ENCODE assay signal across 17 cellular contexts in the genomic region with DNA sequence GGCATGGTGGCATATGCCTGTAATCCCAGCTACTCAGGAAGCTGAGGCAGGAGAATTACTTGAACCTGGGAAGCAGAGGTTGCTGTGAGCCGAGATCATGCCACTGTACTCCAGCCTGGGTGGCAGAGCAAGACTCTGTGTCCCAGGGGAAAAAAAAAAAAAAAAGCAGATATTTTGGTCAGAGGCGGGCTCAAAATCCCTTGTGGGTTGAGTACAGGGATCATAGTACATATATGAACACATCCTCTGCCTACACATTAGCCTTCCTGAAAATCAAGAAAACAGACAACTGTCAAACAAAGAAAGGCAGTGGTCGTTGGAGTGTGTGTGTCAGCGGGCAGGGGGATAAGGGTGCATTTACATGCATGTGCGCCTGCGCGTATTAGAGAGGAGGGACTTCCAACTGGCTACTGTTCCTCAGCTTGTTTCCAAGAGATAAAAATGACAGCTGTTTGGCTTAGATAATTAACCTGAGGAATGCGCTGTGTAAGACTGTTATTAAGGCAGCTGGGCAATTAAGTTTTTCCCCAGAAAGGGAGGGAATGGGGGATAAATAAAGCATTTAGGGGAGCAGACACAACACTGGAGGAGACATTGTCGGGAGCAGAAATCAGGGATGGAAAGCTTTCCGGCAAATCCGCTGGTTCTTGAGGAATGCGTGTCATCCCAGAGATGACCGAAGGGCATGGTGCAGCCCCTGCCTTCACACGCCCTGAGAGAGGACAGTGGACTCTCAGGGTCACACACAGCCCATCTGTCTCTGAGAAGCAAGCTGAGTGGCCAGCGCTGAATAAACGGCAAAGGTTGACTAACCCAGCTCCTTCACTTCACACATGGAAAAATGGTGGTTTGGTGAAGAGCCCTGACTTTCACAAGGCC.
DNase-seq lines count a peak whose midpoint lies in the region; ATAC-seq and TF ChIP-seq lines count a peak whose summit lies in the region.
"Had no signal": no experiment of that assay in that cellular context is flagged by ENCODE, and none has a peak within 500 bp of the region (broad histone marks: within the 10 kb centered on the region; RNA-seq: fewer than 3 reads in every experiment).

No MANE protein-coding gene starts in this region.

- peak overlapping the region in 1 of 2 donors; percentile 11 for H3K27ac ChIP-seq in coronary artery
- H3K27ac ChIP-seq: gastroesophageal sphincter, SK-N-MC had no signal

- H3K9me3 Mint-ChIP-seq in nephron progenitor cell = no peaks in the 10 kb centered on the region
- H3K9me3 Mint-ChIP-seq: activated B cell treated with CpG ODN at 0.5 μM for 24 hours had no signal

- no peak overlapping the region for H3K4me3 Mint-ChIP-seq in nephron progenitor cell
- H3K4me3 Mint-ChIP-seq: activated B cell treated with CpG ODN at 0.5 μM for 24 hours had no signal

- DNase-seq in DMS 273 treated with DMSO at 0.1 percent for 48 hours (lab: John Stamatoyannopoulos, UW) = peak; percentile 74
- DNase-seq in NCI-H82 treated with DMSO at 0.1 percent for 48 hours (lab: John Stamatoyannopoulos, UW; ENCODE audit: unreplicated experiment) = peak; percentile 85
- no peak for DNase-seq in coronary artery (ENCODE audit: low spot score)
- DNase-seq in nephron progenitor cell = no peak
- no peak for DNase-seq in LoVo (ENCODE audit: low spot score)
- DNase-seq in NCI-H1694 treated with DMSO at 0.1 percent for 48 hours (lab: John Stamatoyannopoulos, UW) = no peak
- DNase-seq: activated B cell treated with CpG ODN at 0.5 μM for 24 hours; activated naive CD4-positive, alpha-beta T cell treated with Interleukin-2 at 50 U/mL for 16 hours; BE2C; KBM-7; mucosa of descending colon; NCI-H187 treated with DMSO at 0.1 percent for 48 hours had no signal

- peaks cover 57% of the 10 kb centered on the region for H3K4me1 Mint-ChIP-seq in nephron progenitor cell
- H3K4me1 Mint-ChIP-seq: activated B cell treated with CpG ODN at 0.5 μM for 24 hours had no signal

- H3K36me3 Mint-ChIP-seq in nephron progenitor cell (ENCODE audit: low read depth) = no peaks in the 10 kb centered on the region

- TF ChIP-seq CTCF in coronary artery (IDR thresholded peaks at IDR 0.05) (no peak), nephron progenitor cell (IDR thresholded peaks at IDR 0.05) (no peak)

- H3K27ac Mint-ChIP-seq in nephron progenitor cell = peak overlapping the region; percentile 19
- H3K27ac Mint-ChIP-seq: activated B cell treated with CpG ODN at 0.5 μM for 24 hours had no signal

- no peak for ATAC-seq in GM18498 (IDR thresholded peaks at IDR 0.05; ENCODE audit: unreplicated experiment)
- ATAC-seq: gastroesophageal sphincter, HCT116, mucosa of descending colon had no signal

- peak overlapping the region; percentile 32 for H3K4me3 ChIP-seq in coronary artery
- H3K4me3 ChIP-seq: cardiac muscle cell, gastroesophageal sphincter, mucosa of descending colon, SK-N-MC had no signal

- H3K27me3 Mint-ChIP-seq in nephron progenitor cell (ENCODE audit: low read depth, poor library complexity) = peaks cover 14% of the 10 kb centered on the region
- H3K27me3 Mint-ChIP-seq: activated B cell treated with CpG ODN at 0.5 μM for 24 hours had no signal

Comparison
In these comparisons a context has a peak if more than half of its experiments do, and no peak if none do; other contexts are left out.
1. DNase-seq: peak in DMS 273 treated with DMSO at 0.1 percent for 48 hours (single experiment) and NCI-H82 treated with DMSO at 0.1 percent for 48 hours (single experiment); none in coronary artery (single experiment), nephron progenitor cell (single experiment), LoVo (single experiment) and NCI-H1694 treated with DMSO at 0.1 percent for 48 hours (single experiment).